Comparison of ENCODE assay signal across 8 cellular contexts in genomic region chr2:96509114-96509846, GRCh38. TPM values are rescaled to one million over a fixed set of nuclear protein-coding genes. Genes with fewer than 3 reads are reported as not detected.
DNase-seq lines count a peak whose midpoint lies in the region; ATAC-seq and TF ChIP-seq lines count a peak whose summit lies in the region.

No MANE protein-coding gene starts in this region.

- H3K27ac Mint-ChIP-seq in CD8-positive, alpha-beta T cell, result no peak overlapping the region
- no peak overlapping the region for H3K27ac Mint-ChIP-seq in activated T-helper 1 cell treated with anti-CD3 and anti-CD28 coated beads, Interleukin-12 subunit alpha, Interleukin-12 subunit beta, Interleukin-2, Interleukin-4 antibody, amounts not matched to agents 30 ng/mL and 10 ng/mL and 1 ng/mL, durations not matched to agents 14 hours and 24 hours and 36 hours
- no peak overlapping the region for H3K27ac Mint-ChIP-seq in nephron progenitor cell

- no peaks in the 10 kb centered on the region for H3K9me3 ChIP-seq in CD8-positive, alpha-beta T cell (ENCODE audit: low read length)
- H3K9me3 ChIP-seq in suprapubic skin, result no peaks in the 10 kb centered on the region

- CTCF ChIA-PET in CD8-positive, alpha-beta T cell (lab: Charles Lee), result interaction anchor here (0.6 to 10.8 kb wide), 26 partner anchors 9 to 629 kb away, joined by 3 to 85 read pairs (median 4); partner anchors contain the start of gene ARID5A

- H3K27me3 Mint-ChIP-seq in CD8-positive, alpha-beta T cell (ENCODE audit: low read depth), result peaks cover 13% of the 10 kb centered on the region
- peaks cover 3% of the 10 kb centered on the region for H3K27me3 Mint-ChIP-seq in activated T-helper 1 cell treated with anti-CD3 and anti-CD28 coated beads, Interleukin-12 subunit alpha, Interleukin-12 subunit beta, Interleukin-2, Interleukin-4 antibody, amounts not matched to agents 30 ng/mL and 10 ng/mL and 1 ng/mL, durations not matched to agents 14 hours and 24 hours and 36 hours (ENCODE audit: insufficient read depth)
- H3K27me3 Mint-ChIP-seq in nephron progenitor cell (ENCODE audit: low read depth, poor library complexity), result peaks cover 26% of the 10 kb centered on the region

- H3K27ac ChIP-seq in CD8-positive, alpha-beta T cell (ENCODE audit: low read depth, low read length), result no peak overlapping the region
- H3K27ac ChIP-seq in suprapubic skin, result no peak overlapping the region

- WGBS in suprapubic skin, result 40% methylated on average over 19 of the region's 32 CpGs

- POLR2A ChIA-PET in CD8-positive, alpha-beta T cell (lab: Charles Lee), result interaction anchor here (2.0 kb wide), 1 partner anchor 102 kb away, joined by 10 read pairs; no protein-coding TSS in a partner anchor

- TF ChIP-seq EP300 in suprapubic skin (IDR thresholded peaks at IDR 0.05), result no peak

- H3K4me3 Mint-ChIP-seq in CD8-positive, alpha-beta T cell, result no peak overlapping the region
- peak overlapping the region; percentile 26 for H3K4me3 Mint-ChIP-seq in activated T-helper 1 cell treated with anti-CD3 and anti-CD28 coated beads, Interleukin-12 subunit alpha, Interleukin-12 subunit beta, Interleukin-2, Interleukin-4 antibody, amounts not matched to agents 30 ng/mL and 10 ng/mL and 1 ng/mL, durations not matched to agents 14 hours and 24 hours and 36 hours
- peak overlapping the region; percentile 35 for H3K4me3 Mint-ChIP-seq in nephron progenitor cell

- TF ChIP-seq CTCF in CD8-positive, alpha-beta T cell (IDR thresholded peaks at IDR 0.05), result peak; percentile 45
- peak; percentile 99 for TF ChIP-seq CTCF in nephron progenitor cell (IDR thresholded peaks at IDR 0.05)
- TF ChIP-seq CTCF in suprapubic skin (IDR thresholded peaks at IDR 0.05), result peak; percentile 91 to 98

- peaks cover 17% of the 10 kb centered on the region for H3K4me1 ChIP-seq in CD8-positive, alpha-beta T cell (ENCODE audit: insufficient read depth, low read length)
- H3K4me1 ChIP-seq in suprapubic skin, result peaks cover 21% of the 10 kb centered on the region

- no peak for ATAC-seq in CD8-positive, alpha-beta T cell
- ATAC-seq in GM19455 (IDR thresholded peaks at IDR 0.05; ENCODE audit: unreplicated experiment), result peak; percentile 70

- no peak for TF ChIP-seq POLR2A in suprapubic skin (IDR thresholded peaks at IDR 0.05)

- no peaks in the 10 kb centered on the region for H3K27me3 ChIP-seq in CD8-positive, alpha-beta T cell (ENCODE audit: insufficient read depth, low read length)
- no peaks in the 10 kb centered on the region for H3K27me3 ChIP-seq in suprapubic skin

- no peak overlapping the region for H3K4me3 ChIP-seq in CD8-positive, alpha-beta T cell (ENCODE audit: low read depth, low read length)
- no peak overlapping the region for H3K4me3 ChIP-seq in suprapubic skin

- no peaks in the 10 kb centered on the region for H3K36me3 ChIP-seq in CD8-positive, alpha-beta T cell (ENCODE audit: insufficient read depth, low read length)
- no peaks in the 10 kb centered on the region for H3K36me3 ChIP-seq in suprapubic skin

- DNase-seq in CD8-positive, alpha-beta T cell, result peak in 6 of 7 experiments; percentile 35 to 73 (median 48)
- peak; percentile 94 for DNase-seq in HuH-7 (ENCODE audit: low spot score)
- peak; percentile 89 for DNase-seq in OCI-M1 (lab: John Stamatoyannopoulos, UW)
- DNase-seq in activated T-helper 1 cell treated with anti-CD3 and anti-CD28 coated beads, Interleukin-12 subunit alpha, Interleukin-12 subunit beta, Interleukin-2, Interleukin-4 antibody, amounts not matched to agents 30 ng/mL and 10 ng/mL and 1 ng/mL, durations not matched to agents 14 hours and 24 hours and 36 hours (ENCODE audit: low spot score), result peak; percentile 46
- DNase-seq in fibroblast of the conjunctiva (ENCODE audit: low read depth), result peak; percentile 72
- DNase-seq in nephron progenitor cell, result peak; percentile 95
- peak; percentile 90 to 93 for DNase-seq in suprapubic skin (ENCODE audit: low spot score in 2 of 2)

- H3K9me3 Mint-ChIP-seq in CD8-positive, alpha-beta T cell, result no peaks in the 10 kb centered on the region
- no peaks in the 10 kb centered on the region for H3K9me3 Mint-ChIP-seq in activated T-helper 1 cell treated with anti-CD3 and anti-CD28 coated beads, Interleukin-12 subunit alpha, Interleukin-12 subunit beta, Interleukin-2, Interleukin-4 antibody, amounts not matched to agents 30 ng/mL and 10 ng/mL and 1 ng/mL, durations not matched to agents 14 hours and 24 hours and 36 hours
- no peaks in the 10 kb centered on the region for H3K9me3 Mint-ChIP-seq in nephron progenitor cell

- peaks cover 10% of the 10 kb centered on the region for H3K4me1 Mint-ChIP-seq in CD8-positive, alpha-beta T cell (ENCODE audit: low read depth)
- H3K4me1 Mint-ChIP-seq in activated T-helper 1 cell treated with anti-CD3 and anti-CD28 coated beads, Interleukin-12 subunit alpha, Interleukin-12 subunit beta, Interleukin-2, Interleukin-4 antibody, amounts not matched to agents 30 ng/mL and 10 ng/mL and 1 ng/mL, durations not matched to agents 14 hours and 24 hours and 36 hours (ENCODE audit: low read depth), result peaks cover 57% of the 10 kb centered on the region
- peaks cover 33% of the 10 kb centered on the region for H3K4me1 Mint-ChIP-seq in nephron progenitor cell

- intact Hi-C loops in CD8-positive, alpha-beta T cell (cut with DNase I, micrococcal nuclease), result loop anchor here (2.0 kb wide), 3 partner anchors 18 to 204 kb away; partner anchors contain the start of gene SNRNP200 (in 1 of the 2)
- intact Hi-C loops in activated T-helper 1 cell treated with anti-CD3 and anti-CD28 coated beads, Interleukin-12 subunit alpha, Interleukin-12 subunit beta, Interleukin-2, Interleukin-4 antibody, amounts not matched to agents 30 ng/mL and 10 ng/mL and 1 ng/mL, durations not matched to agents 14 hours and 24 hours and 36 hours (cut with micrococcal nuclease), result loop anchor here (1.0 to 5.0 kb wide), 3 partner anchors 15 to 43 kb away; partner anchors contain the start of gene ARID5A

- no peaks in the 10 kb centered on the region for H3K36me3 Mint-ChIP-seq in CD8-positive, alpha-beta T cell
- no peaks in the 10 kb centered on the region for H3K36me3 Mint-ChIP-seq in activated T-helper 1 cell treated with anti-CD3 and anti-CD28 coated beads, Interleukin-12 subunit alpha, Interleukin-12 subunit beta, Interleukin-2, Interleukin-4 antibody, amounts not matched to agents 30 ng/mL and 10 ng/mL and 1 ng/mL, durations not matched to agents 14 hours and 24 hours and 36 hours (ENCODE audit: low read depth)
- H3K36me3 Mint-ChIP-seq in nephron progenitor cell (ENCODE audit: low read depth), result no peaks in the 10 kb centered on the region

RNA-seq across cellular contexts. Expression of gene NEURL3, which starts 4.1 kb away (rescaled TPM):
- not detected for total RNA-seq in CD8-positive, alpha-beta T cell
- 0.54 and 0.75 TPM in 2 replicates for total RNA-seq in activated T-helper 1 cell treated with anti-CD3 and anti-CD28 coated beads, Interleukin-12 subunit alpha, Interleukin-12 subunit beta, Interleukin-2, Interleukin-4 antibody, amounts not matched to agents 30 ng/mL and 10 ng/mL and 1 ng/mL, durations not matched to agents 14 hours and 24 hours and 36 hours
- 1 to 10 TPM in 3 of 4 donors, under 1 TPM in 1; 0.52 to 2.6 (median 1.5) TPM for total RNA-seq in suprapubic skin

RNA-seq across cellular contexts. Expression of gene ARID5A, which starts 27.3 kb away (rescaled TPM):
- 100 to 1,000 TPM; 408 to 413 TPM for total RNA-seq in CD8-positive, alpha-beta T cell
- 233 and 240 TPM in 2 replicates for total RNA-seq in activated T-helper 1 cell treated with anti-CD3 and anti-CD28 coated beads, Interleukin-12 subunit alpha, Interleukin-12 subunit beta, Interleukin-2, Interleukin-4 antibody, amounts not matched to agents 30 ng/mL and 10 ng/mL and 1 ng/mL, durations not matched to agents 14 hours and 24 hours and 36 hours
- total RNA-seq in suprapubic skin, result 10 to 100 TPM; 11.4 to 22.4 (median 15.0) TPM

Comparison
In these comparisons a context has a peak if more than half of its experiments do, and no peak if none do; other contexts are left out.
1. CTCF ChIP-seq: peak in every context shown above with its lines; median percentile 99 in nephron progenitor cell; 94 in suprapubic skin; 45 in CD8-positive, alpha-beta T cell.